Comparison of ENCODE assay signal across 1 cellular context in the genomic region with DNA sequence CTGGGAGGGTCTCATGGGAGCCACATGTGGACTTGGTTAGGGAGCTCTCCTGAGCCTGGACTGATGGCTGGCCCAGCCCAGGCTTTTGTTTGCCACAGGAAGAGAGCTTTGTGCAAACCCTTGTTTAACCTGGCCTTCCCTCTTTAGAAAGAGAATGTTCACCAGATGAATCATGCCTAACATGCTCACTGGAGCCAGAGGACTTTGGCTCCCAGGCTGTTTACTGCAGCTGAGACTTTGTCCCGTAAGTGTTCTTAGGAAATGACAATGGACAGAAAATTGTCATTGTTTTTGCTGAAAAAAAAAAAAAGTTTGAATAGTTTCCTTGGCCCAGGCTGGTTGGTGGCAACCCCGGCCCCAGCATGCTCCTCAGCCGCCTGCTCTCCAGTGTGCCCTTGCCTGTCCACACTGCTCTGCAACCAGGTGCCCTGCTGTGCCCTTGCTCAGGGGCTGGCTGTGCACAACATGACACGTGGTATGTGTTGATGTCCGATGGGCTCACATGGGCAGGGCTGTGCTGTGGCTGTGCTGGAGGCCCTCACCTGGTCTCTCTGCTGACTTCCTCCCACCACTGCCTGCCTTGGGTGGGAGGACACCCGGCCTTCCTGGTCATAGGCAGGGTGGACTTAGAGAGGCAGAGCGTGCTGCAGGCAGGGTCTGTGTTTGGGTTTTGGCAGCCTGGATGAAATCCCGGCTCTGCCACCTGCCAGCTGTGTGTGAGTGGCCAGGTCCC.
TF ChIP-seq lines count a peak whose summit lies in the region.

No MANE protein-coding gene starts in this region.

TF ChIP-seq in HepG2, 621 proteins besides CTCF, POLR2A, EP300 and RAD21 (continued from another document and continues in another):
- no peak for TF ChIP-seq SNAI1 (CRISPR knock-in tag; IDR thresholded peaks at IDR 0.05; ENCODE audit: borderline replicate concordance)
- TF ChIP-seq ZKSCAN5 (CRISPR knock-in tag; IDR thresholded peaks at IDR 0.05): no peak
- no peak for TF ChIP-seq IRX3 (CRISPR knock-in tag; IDR thresholded peaks at IDR 0.05; ENCODE audit: borderline replicate concordance, low read depth)
- TF ChIP-seq CHCHD3 (CRISPR knock-in tag; IDR thresholded peaks at IDR 0.05): no peak
- TF ChIP-seq, protein P1, sequence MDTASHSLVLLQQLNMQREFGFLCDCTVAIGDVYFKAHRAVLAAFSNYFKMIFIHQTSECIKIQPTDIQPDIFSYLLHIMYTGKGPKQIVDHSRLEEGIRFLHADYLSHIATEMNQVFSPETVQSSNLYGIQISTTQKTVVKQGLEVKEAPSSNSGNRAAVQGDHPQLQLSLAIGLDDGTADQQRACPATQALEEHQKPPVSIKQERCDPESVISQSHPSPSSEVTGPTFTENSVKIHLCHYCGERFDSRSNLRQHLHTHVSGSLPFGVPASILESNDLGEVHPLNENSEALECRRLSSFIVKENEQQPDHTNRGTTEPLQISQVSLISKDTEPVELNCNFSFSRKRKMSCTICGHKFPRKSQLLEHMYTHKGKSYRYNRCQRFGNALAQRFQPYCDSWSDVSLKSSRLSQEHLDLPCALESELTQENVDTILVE (CRISPR knock-in tag; IDR thresholded peaks at IDR 0.05): peak; percentile 38; the same call in 1 of the 2 replicates
- TF ChIP-seq NFATC3 (CRISPR knock-in tag; IDR thresholded peaks at IDR 0.05): no peak
- TF ChIP-seq XBP1 (CRISPR knock-in tag; IDR thresholded peaks at IDR 0.05): no peak
- TF ChIP-seq, protein P2, sequence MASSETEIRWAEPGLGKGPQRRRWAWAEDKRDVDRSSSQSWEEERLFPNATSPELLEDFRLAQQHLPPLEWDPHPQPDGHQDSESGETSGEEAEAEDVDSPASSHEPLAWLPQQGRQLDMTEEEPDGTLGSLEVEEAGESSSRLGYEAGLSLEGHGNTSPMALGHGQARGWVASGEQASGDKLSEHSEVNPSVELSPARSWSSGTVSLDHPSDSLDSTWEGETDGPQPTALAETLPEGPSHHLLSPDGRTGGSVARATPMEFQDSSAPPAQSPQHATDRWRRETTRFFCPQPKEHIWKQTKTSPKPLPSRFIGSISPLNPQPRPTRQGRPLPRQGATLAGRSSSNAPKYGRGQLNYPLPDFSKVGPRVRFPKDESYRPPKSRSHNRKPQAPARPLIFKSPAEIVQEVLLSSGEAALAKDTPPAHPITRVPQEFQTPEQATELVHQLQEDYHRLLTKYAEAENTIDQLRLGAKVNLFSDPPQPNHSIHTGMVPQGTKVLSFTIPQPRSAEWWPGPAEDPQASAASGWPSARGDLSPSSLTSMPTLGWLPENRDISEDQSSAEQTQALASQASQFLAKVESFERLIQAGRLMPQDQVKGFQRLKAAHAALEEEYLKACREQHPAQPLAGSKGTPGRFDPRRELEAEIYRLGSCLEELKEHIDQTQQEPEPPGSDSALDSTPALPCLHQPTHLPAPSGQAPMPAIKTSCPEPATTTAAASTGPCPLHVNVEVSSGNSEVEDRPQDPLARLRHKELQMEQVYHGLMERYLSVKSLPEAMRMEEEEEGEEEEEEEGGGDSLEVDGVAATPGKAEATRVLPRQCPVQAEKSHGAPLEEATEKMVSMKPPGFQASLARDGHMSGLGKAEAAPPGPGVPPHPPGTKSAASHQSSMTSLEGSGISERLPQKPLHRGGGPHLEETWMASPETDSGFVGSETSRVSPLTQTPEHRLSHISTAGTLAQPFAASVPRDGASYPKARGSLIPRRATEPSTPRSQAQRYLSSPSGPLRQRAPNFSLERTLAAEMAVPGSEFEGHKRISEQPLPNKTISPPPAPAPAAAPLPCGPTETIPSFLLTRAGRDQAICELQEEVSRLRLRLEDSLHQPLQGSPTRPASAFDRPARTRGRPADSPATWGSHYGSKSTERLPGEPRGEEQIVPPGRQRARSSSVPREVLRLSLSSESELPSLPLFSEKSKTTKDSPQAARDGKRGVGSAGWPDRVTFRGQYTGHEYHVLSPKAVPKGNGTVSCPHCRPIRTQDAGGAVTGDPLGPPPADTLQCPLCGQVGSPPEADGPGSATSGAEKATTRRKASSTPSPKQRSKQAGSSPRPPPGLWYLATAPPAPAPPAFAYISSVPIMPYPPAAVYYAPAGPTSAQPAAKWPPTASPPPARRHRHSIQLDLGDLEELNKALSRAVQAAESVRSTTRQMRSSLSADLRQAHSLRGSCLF (CRISPR knock-in tag; IDR thresholded peaks at IDR 0.05; ENCODE audit: borderline replicate concordance): no peak
- no peak for TF ChIP-seq ZNF383 (CRISPR knock-in tag; IDR thresholded peaks at IDR 0.05; ENCODE audit: borderline replicate concordance)
- peak; percentile 98; the same call in 1 of the 2 replicates for TF ChIP-seq ZNF556 (CRISPR knock-in tag; IDR thresholded peaks at IDR 0.05; ENCODE audit: borderline replicate concordance)
- TF ChIP-seq SP140L (CRISPR knock-in tag; IDR thresholded peaks at IDR 0.05; ENCODE audit: borderline replicate concordance): 0 out of 2 replicates have a peak, but pooled peaks have one; percentile 50
- TF ChIP-seq ARID2 (CRISPR knock-in tag; IDR thresholded peaks at IDR 0.05; ENCODE audit: borderline replicate concordance): 0 out of 2 replicates have a peak, but pooled peaks have one; percentile 52
- TF ChIP-seq, protein P3, sequence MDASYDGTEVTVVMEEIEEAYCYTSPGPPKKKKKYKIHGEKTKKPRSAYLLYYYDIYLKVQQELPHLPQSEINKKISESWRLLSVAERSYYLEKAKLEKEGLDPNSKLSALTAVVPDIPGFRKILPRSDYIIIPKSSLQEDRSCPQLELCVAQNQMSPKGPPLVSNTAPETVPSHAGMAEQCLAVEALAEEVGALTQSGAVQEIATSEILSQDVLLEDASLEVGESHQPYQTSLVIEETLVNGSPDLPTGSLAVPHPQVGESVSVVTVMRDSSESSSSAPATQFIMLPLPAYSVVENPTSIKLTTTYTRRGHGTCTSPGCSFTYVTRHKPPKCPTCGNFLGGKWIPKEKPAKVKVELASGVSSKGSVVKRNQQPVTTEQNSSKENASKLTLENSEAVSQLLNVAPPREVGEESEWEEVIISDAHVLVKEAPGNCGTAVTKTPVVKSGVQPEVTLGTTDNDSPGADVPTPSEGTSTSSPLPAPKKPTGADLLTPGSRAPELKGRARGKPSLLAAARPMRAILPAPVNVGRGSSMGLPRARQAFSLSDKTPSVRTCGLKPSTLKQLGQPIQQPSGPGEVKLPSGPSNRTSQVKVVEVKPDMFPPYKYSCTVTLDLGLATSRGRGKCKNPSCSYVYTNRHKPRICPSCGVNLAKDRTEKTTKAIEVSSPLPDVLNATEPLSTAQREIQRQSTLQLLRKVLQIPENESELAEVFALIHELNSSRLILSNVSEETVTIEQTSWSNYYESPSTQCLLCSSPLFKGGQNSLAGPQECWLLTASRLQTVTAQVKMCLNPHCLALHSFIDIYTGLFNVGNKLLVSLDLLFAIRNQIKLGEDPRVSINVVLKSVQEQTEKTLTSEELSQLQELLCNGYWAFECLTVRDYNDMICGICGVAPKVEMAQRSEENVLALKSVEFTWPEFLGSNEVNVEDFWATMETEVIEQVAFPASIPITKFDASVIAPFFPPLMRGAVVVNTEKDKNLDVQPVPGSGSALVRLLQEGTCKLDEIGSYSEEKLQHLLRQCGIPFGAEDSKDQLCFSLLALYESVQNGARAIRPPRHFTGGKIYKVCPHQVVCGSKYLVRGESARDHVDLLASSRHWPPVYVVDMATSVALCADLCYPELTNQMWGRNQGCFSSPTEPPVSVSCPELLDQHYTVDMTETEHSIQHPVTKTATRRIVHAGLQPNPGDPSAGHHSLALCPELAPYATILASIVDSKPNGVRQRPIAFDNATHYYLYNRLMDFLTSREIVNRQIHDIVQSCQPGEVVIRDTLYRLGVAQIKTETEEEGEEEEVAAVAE (CRISPR knock-in tag; IDR thresholded peaks at IDR 0.05; ENCODE audit: borderline replicate concordance): peak; percentile 46; the same call in 1 of the 2 replicates
- TF ChIP-seq ZNF263 (CRISPR knock-in tag; IDR thresholded peaks at IDR 0.05): no peak
- TF ChIP-seq SIX4 (CRISPR knock-in tag; IDR thresholded peaks at IDR 0.05): no peak
- TF ChIP-seq GFI1 (CRISPR knock-in tag; IDR thresholded peaks at IDR 0.05; ENCODE audit: borderline replicate concordance): peak; percentile 51
- TF ChIP-seq HOXA9 (CRISPR knock-in tag; IDR thresholded peaks at IDR 0.05; ENCODE audit: borderline replicate concordance): no peak
- 0 out of 2 replicates have a peak, but pooled peaks have one; percentile 34 for TF ChIP-seq HMG20B (CRISPR knock-in tag; conservative IDR thresholded peaks at IDR 0.05)
- no peak for TF ChIP-seq ZNF567 (CRISPR knock-in tag; IDR thresholded peaks at IDR 0.05; ENCODE audit: borderline replicate concordance)
- no peak for TF ChIP-seq MLLT10 (CRISPR knock-in tag; IDR thresholded peaks at IDR 0.05)
- TF ChIP-seq ZFX (CRISPR knock-in tag; IDR thresholded peaks at IDR 0.05; ENCODE audit: low read depth): peak; percentile 80
- TF ChIP-seq, protein P4, sequence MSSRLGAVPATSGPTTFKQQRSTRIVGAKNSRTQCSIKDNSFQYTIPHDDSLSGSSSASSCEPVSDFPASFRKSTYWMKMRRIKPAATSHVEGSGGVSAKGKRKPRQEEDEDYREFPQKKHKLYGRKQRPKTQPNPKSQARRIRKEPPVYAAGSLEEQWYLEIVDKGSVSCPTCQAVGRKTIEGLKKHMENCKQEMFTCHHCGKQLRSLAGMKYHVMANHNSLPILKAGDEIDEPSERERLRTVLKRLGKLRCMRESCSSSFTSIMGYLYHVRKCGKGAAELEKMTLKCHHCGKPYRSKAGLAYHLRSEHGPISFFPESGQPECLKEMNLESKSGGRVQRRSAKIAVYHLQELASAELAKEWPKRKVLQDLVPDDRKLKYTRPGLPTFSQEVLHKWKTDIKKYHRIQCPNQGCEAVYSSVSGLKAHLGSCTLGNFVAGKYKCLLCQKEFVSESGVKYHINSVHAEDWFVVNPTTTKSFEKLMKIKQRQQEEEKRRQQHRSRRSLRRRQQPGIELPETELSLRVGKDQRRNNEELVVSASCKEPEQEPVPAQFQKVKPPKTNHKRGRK (CRISPR knock-in tag; IDR thresholded peaks at IDR 0.05): no peak
- TF ChIP-seq ZNF329 (CRISPR knock-in tag; IDR thresholded peaks at IDR 0.05; ENCODE audit: low read depth): no peak
- TF ChIP-seq, protein P5, sequence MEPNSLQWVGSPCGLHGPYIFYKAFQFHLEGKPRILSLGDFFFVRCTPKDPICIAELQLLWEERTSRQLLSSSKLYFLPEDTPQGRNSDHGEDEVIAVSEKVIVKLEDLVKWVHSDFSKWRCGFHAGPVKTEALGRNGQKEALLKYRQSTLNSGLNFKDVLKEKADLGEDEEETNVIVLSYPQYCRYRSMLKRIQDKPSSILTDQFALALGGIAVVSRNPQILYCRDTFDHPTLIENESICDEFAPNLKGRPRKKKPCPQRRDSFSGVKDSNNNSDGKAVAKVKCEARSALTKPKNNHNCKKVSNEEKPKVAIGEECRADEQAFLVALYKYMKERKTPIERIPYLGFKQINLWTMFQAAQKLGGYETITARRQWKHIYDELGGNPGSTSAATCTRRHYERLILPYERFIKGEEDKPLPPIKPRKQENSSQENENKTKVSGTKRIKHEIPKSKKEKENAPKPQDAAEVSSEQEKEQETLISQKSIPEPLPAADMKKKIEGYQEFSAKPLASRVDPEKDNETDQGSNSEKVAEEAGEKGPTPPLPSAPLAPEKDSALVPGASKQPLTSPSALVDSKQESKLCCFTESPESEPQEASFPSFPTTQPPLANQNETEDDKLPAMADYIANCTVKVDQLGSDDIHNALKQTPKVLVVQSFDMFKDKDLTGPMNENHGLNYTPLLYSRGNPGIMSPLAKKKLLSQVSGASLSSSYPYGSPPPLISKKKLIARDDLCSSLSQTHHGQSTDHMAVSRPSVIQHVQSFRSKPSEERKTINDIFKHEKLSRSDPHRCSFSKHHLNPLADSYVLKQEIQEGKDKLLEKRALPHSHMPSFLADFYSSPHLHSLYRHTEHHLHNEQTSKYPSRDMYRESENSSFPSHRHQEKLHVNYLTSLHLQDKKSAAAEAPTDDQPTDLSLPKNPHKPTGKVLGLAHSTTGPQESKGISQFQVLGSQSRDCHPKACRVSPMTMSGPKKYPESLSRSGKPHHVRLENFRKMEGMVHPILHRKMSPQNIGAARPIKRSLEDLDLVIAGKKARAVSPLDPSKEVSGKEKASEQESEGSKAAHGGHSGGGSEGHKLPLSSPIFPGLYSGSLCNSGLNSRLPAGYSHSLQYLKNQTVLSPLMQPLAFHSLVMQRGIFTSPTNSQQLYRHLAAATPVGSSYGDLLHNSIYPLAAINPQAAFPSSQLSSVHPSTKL (CRISPR knock-in tag; IDR thresholded peaks at IDR 0.05): peak; percentile 95
- TF ChIP-seq EHMT2 (IDR thresholded peaks at IDR 0.05; ENCODE audit: borderline replicate concordance, low read depth, low read length): peak; percentile 77; the same call in 1 of the 2 replicates
- peak; percentile 81 for TF ChIP-seq ZNF317 (CRISPR knock-in tag; IDR thresholded peaks at IDR 0.05)
- TF ChIP-seq ZNF572 (CRISPR knock-in tag; IDR thresholded peaks at IDR 0.05): no peak
- no peak for TF ChIP-seq ZNF703 (CRISPR knock-in tag; IDR thresholded peaks at IDR 0.05; ENCODE audit: borderline replicate concordance)
- no peak for TF ChIP-seq KLF13 (CRISPR knock-in tag; IDR thresholded peaks at IDR 0.05)
- TF ChIP-seq, protein P6, sequence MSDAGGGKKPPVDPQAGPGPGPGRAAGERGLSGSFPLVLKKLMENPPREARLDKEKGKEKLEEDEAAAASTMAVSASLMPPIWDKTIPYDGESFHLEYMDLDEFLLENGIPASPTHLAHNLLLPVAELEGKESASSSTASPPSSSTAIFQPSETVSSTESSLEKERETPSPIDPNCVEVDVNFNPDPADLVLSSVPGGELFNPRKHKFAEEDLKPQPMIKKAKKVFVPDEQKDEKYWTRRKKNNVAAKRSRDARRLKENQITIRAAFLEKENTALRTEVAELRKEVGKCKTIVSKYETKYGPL (CRISPR knock-in tag; IDR thresholded peaks at IDR 0.05): no peak
- TF ChIP-seq, protein P7, sequence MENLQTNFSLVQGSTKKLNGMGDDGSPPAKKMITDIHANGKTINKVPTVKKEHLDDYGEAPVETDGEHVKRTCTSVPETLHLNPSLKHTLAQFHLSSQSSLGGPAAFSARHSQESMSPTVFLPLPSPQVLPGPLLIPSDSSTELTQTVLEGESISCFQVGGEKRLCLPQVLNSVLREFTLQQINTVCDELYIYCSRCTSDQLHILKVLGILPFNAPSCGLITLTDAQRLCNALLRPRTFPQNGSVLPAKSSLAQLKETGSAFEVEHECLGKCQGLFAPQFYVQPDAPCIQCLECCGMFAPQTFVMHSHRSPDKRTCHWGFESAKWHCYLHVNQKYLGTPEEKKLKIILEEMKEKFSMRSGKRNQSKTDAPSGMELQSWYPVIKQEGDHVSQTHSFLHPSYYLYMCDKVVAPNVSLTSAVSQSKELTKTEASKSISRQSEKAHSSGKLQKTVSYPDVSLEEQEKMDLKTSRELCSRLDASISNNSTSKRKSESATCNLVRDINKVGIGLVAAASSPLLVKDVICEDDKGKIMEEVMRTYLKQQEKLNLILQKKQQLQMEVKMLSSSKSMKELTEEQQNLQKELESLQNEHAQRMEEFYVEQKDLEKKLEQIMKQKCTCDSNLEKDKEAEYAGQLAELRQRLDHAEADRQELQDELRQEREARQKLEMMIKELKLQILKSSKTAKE (CRISPR knock-in tag; IDR thresholded peaks at IDR 0.05; ENCODE audit: borderline replicate concordance): no peak; the same call in 1 of the 2 replicates
- no peak for TF ChIP-seq ZNF10 (CRISPR knock-in tag; IDR thresholded peaks at IDR 0.05; ENCODE audit: borderline replicate concordance, low read depth)
- TF ChIP-seq SMC3 (IDR thresholded peaks at IDR 0.05; ENCODE audit: low read length): 0 out of 2 replicates have a peak, but pooled peaks have one; percentile 16
- no peak for TF ChIP-seq MED13 (CRISPR knock-in tag; IDR thresholded peaks at IDR 0.05)
- no peak for TF ChIP-seq MAF1 (CRISPR knock-in tag; IDR thresholded peaks at IDR 0.05; ENCODE audit: borderline replicate concordance)
- TF ChIP-seq POLR2G (IDR thresholded peaks at IDR 0.05; ENCODE audit: low read depth, low read length): peak; percentile 27; the same call in 1 of the 2 replicates
- TF ChIP-seq ZNF605 (CRISPR knock-in tag; IDR thresholded peaks at IDR 0.05): peak; percentile 82; the same call in 1 of the 2 replicates
